In genomic region chr5:93206203-93206602, GRCh38 we compare ENCODE assay signal across 9 cellular contexts.
"Had no signal": no experiment of that assay in that cellular context is flagged by ENCODE, and none has a peak within 500 bp of the region (broad histone marks: within the 10 kb centered on the region; RNA-seq: fewer than 3 reads in every experiment).

No MANE protein-coding gene starts in this region.

- H3K9me3 ChIP-seq: HAP-1 had no signal

- FAIRE-seq: K562 had no signal

- H3K4me3 ChIP-seq: GM23248, HAP-1, K562 had no signal

- H3K27ac ChIP-seq: GM23248, HL-60 had no signal

- H3K4me3 Mint-ChIP-seq: HFFc6 had no signal

- ATAC-seq: HCT116, K562 had no signal

- DNase-seq: GM23248, GOT3, H7, HFFc6, IMR-90 had no signal

- H3K4me1 ChIP-seq: HAP-1 had no signal

- H3K9me3 Mint-ChIP-seq: HFFc6 had no signal

- H3K9ac ChIP-seq: GM23248 had no signal

- H3K27ac Mint-ChIP-seq: HFFc6 had no signal

- H3K36me3 ChIP-seq: HAP-1 had no signal

- H2AFZ ChIP-seq: GM23248 had no signal
